1 cellular context compared by ENCODE assay signal in genomic region chr2:5365871-5366461, GRCh38.
TF ChIP-seq lines count a peak whose summit lies in the region.

No MANE protein-coding gene starts in this region.

TF ChIP-seq in HepG2, 621 proteins besides CTCF, POLR2A, EP300 and RAD21 (continued from another document and continues in another):
- no peak for TF ChIP-seq ZNF318 (CRISPR knock-in tag; IDR thresholded peaks at IDR 0.05)
- TF ChIP-seq CCDC6 (CRISPR knock-in tag; IDR thresholded peaks at IDR 0.05), result no peak
- TF ChIP-seq ZMYM4 (CRISPR knock-in tag; IDR thresholded peaks at IDR 0.05), result peak; percentile 54; the same call in 1 of the 2 replicates
- TF ChIP-seq RFXANK (CRISPR knock-in tag; IDR thresholded peaks at IDR 0.05), result no peak
- TF ChIP-seq KDM5B (CRISPR knock-in tag; IDR thresholded peaks at IDR 0.05; ENCODE audit: borderline replicate concordance), result no peak
- TF ChIP-seq ZNF451 (CRISPR knock-in tag; IDR thresholded peaks at IDR 0.05), result no peak
- TF ChIP-seq POGK (CRISPR knock-in tag; conservative IDR thresholded peaks at IDR 0.05), result no peak
- no peak for TF ChIP-seq ZNF598 (CRISPR knock-in tag; IDR thresholded peaks at IDR 0.05; ENCODE audit: borderline replicate concordance)
- TF ChIP-seq MAF1 (CRISPR knock-in tag; IDR thresholded peaks at IDR 0.05; ENCODE audit: borderline replicate concordance), result no peak
- no peak for TF ChIP-seq AGO1 (IDR thresholded peaks at IDR 0.05; ENCODE audit: low read depth, low read length, poor library complexity, severe bottlenecking)
- TF ChIP-seq ZNF205 (CRISPR knock-in tag; IDR thresholded peaks at IDR 0.05), result no peak
- TF ChIP-seq NR2C2 (CRISPR knock-in tag; IDR thresholded peaks at IDR 0.05; ENCODE audit: borderline replicate concordance), result no peak
- TF ChIP-seq ATF6 (CRISPR knock-in tag; conservative IDR thresholded peaks at IDR 0.05), result no peak
- no peak for TF ChIP-seq SRSF1 (optimal IDR thresholded peaks at IDR 0.05; ENCODE audit: low read depth, low read length)
- no peak for TF ChIP-seq ZNF225 (CRISPR knock-in tag; IDR thresholded peaks at IDR 0.05)
- peak; percentile 48; the same call in 1 of the 2 replicates for TF ChIP-seq ELF1 (CRISPR knock-in tag; IDR thresholded peaks at IDR 0.05)
- TF ChIP-seq ZNF441 (CRISPR knock-in tag; IDR thresholded peaks at IDR 0.05; ENCODE audit: borderline replicate concordance), result no peak
- TF ChIP-seq ASH2L (IDR thresholded peaks at IDR 0.05; ENCODE audit: insufficient read length, low read depth, low read length), result no peak
- TF ChIP-seq KLF16 (CRISPR knock-in tag; IDR thresholded peaks at IDR 0.05), result no peak
- no peak for TF ChIP-seq ZNF749 (CRISPR knock-in tag; IDR thresholded peaks at IDR 0.05; ENCODE audit: borderline replicate concordance)
- peak; percentile 46 for TF ChIP-seq CEBPG (CRISPR knock-in tag; IDR thresholded peaks at IDR 0.05)
- TF ChIP-seq E2F5 (CRISPR knock-in tag; conservative IDR thresholded peaks at IDR 0.05), result no peak
- TF ChIP-seq REXO4 (CRISPR knock-in tag; IDR thresholded peaks at IDR 0.05; ENCODE audit: borderline replicate concordance), result no peak
- no peak for TF ChIP-seq KIAA2018 (CRISPR knock-in tag; IDR thresholded peaks at IDR 0.05; ENCODE audit: borderline replicate concordance)
- TF ChIP-seq SP1 (IDR thresholded peaks at IDR 0.05), result no peak
- TF ChIP-seq SP1 (CRISPR knock-in tag; IDR thresholded peaks at IDR 0.05), result 0 out of 2 replicates have a peak, but pooled peaks have one; percentile 25
- TF ChIP-seq RFX5 (IDR thresholded peaks at IDR 0.05; ENCODE audit: low read depth, low read length), result no peak
- TF ChIP-seq EZH2 (conservative IDR thresholded peaks at IDR 0.05; ENCODE audit: low read depth, low read length), result no peak
- no peak for TF ChIP-seq CREB1 (IDR thresholded peaks at IDR 0.05)
- no peak for TF ChIP-seq CREB1 (CRISPR knock-in tag; IDR thresholded peaks at IDR 0.05)
- TF ChIP-seq ZNF558 (CRISPR knock-in tag; IDR thresholded peaks at IDR 0.05; ENCODE audit: borderline replicate concordance), result no peak
- no peak for TF ChIP-seq ETV6 (CRISPR knock-in tag; conservative IDR thresholded peaks at IDR 0.05)
- TF ChIP-seq KDM2A (CRISPR knock-in tag; IDR thresholded peaks at IDR 0.05; ENCODE audit: borderline replicate concordance, low read depth), result peak; percentile 73; the same call in 1 of the 2 replicates
- no peak for TF ChIP-seq ZNF7 (CRISPR knock-in tag; IDR thresholded peaks at IDR 0.05)
- no peak for TF ChIP-seq FOXA1 (IDR thresholded peaks at IDR 0.05)
- 0 out of 2 replicates have a peak, but pooled peaks have one; percentile 9 for TF ChIP-seq FOXA1 (CRISPR knock-in tag; IDR thresholded peaks at IDR 0.05)
- TF ChIP-seq BORCS8-MEF2B (CRISPR knock-in tag; IDR thresholded peaks at IDR 0.05), result no peak
- TF ChIP-seq FOSL2 (CRISPR knock-in tag; IDR thresholded peaks at IDR 0.05), result no peak
- no peak for TF ChIP-seq ZNF841 (CRISPR knock-in tag; IDR thresholded peaks at IDR 0.05; ENCODE audit: borderline replicate concordance)
- TF ChIP-seq PHF20 (CRISPR knock-in tag; IDR thresholded peaks at IDR 0.05), result no peak
- no peak for TF ChIP-seq ZNF775 (CRISPR knock-in tag; IDR thresholded peaks at IDR 0.05; ENCODE audit: borderline replicate concordance)
- TF ChIP-seq CHCHD3 (CRISPR knock-in tag; IDR thresholded peaks at IDR 0.05), result no peak
